ENCODE assay signal across 29 cellular contexts in the genomic region with DNA sequence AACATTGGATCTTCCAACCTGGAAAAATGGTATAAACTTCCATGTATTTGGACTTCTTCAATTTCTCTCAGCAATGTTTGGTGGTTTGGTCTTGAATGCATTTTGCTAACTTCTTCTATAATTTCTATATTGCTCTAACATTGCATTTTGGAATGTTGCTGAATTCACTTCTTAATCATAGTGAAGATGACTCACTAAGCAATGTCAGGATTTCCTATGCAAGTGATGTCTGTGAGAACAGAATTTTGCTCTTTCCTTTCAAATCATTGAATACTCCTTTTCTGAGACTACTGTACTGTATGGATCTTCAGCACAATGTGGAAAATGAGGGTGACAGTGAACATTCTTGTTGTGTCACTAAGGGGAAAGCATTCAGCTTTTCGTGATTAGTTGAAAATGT. TPM values are rescaled to one million over a fixed set of nuclear protein-coding genes. Genes with fewer than 3 reads are reported as not detected.
"Had no signal": no experiment of that assay in that cellular context is flagged by ENCODE, and none has a peak within 500 bp of the region (broad histone marks: within the 10 kb centered on the region; RNA-seq: fewer than 3 reads in every experiment).

No MANE protein-coding gene starts in this region.

- H3K4me2 ChIP-seq: KMS-11 had no signal

- H3K36me3 ChIP-seq: ascending aorta, MG63, Peyer's patch had no signal

- H3K4me3 ChIP-seq: ascending aorta, MG63, Peyer's patch had no signal

- H3K27ac ChIP-seq: ascending aorta, KMS-11, Peyer's patch had no signal

- H3K4me1 ChIP-seq: ascending aorta, Peyer's patch had no signal

- H3K9ac ChIP-seq: KMS-11 had no signal

- H3K27me3 ChIP-seq: ascending aorta, MG63, Peyer's patch had no signal

- DNase-seq: activated CD4-positive, alpha-beta memory T cell treated with anti-CD3 and anti-CD28 coated beads for 36 hours; activated CD4-positive, alpha-beta T cell treated with anti-CD3 and anti-CD28 coated beads, Interleukin-2, amount 10 ng/mL, durations not matched to agents 24 days and 14 days; activated CD4-positive, CD25-positive, alpha-beta regulatory T cell treated with anti-CD3 and anti-CD28 coated beads, Interleukin-2, amount 50 U/mL, for 72 hours; activated CD8-positive, alpha-beta memory T cell treated with anti-CD3 and anti-CD28 coated beads for 24 hours; activated effector memory CD4-positive, alpha-beta T cell treated with anti-CD3 and anti-CD28 coated beads, Interleukin-2, amount 50 U/mL, for 16 hours; activated naive CD4-positive, alpha-beta T cell treated with Interleukin-2 at 50 U/mL for 16 hours; activated naive CD8-positive, alpha-beta T cell treated with anti-CD3 and anti-CD28 coated beads, Interleukin-2, amount 50 U/mL, for 24 hours; activated T-cell treated with anti-CD3 and anti-CD28 coated beads, Interleukin-2, amount 50 U/mL, for 4 hours; amniotic stem cell; cerebellar nuclear complex; MG63; MV-4-11; NCI-H1092 treated with DMSO at 0.1 percent for 48 hours; NCI-H1417 treated with DMSO at 0.1 percent for 48 hours; NCI-H1694; NCI-H2029; NCI-H2107; NCI-H2171 treated with DMSO at 0.1 percent for 48 hours; NCI-H226; NCI-H510A treated with DMSO at 0.1 percent for 48 hours; NCI-H69; NK-92 treated with Interleukin-12 subunit alpha and Interleukin-12 subunit beta, amount 100 ng/mL, for 24 hours; OCI-M1; Peyer's patch; SHP77 treated with DMSO at 0.1 percent for 48 hours had no signal

- ATAC-seq: activated naive CD4-positive, alpha-beta T cell treated with anti-CD3 and anti-CD28 coated beads, Interleukin-2, amount 50 U/mL, for 72 hours; activated naive CD8-positive, alpha-beta T cell treated with anti-CD3 and anti-CD28 coated beads, Interleukin-2, amount 50 U/mL, for 24 hours; activated T-cell treated with anti-CD3 and anti-CD28 coated beads, Interleukin-2, amount 50 U/mL, for 4 hours; WTC11 had no signal

- H3K9me3 ChIP-seq: ascending aorta, MG63, Peyer's patch had no signal

RNA-seq across cellular contexts. Expression of a gene that starts 28.9 kb away (rescaled TPM):
- total RNA-seq: activated CD4-positive, alpha-beta memory T cell treated with anti-CD3 and anti-CD28 coated beads for 36 hours; activated CD4-positive, alpha-beta T cell treated with anti-CD3 and anti-CD28 coated beads, Interleukin-2, amount 10 ng/mL, durations not matched to agents 24 days and 14 days; activated naive CD4-positive, alpha-beta T cell treated with anti-CD3 and anti-CD28 coated beads, Interleukin-2, amount 50 U/mL, for 72 hours; activated T-cell treated with anti-CD3 and anti-CD28 coated beads, Interleukin-2, amount 50 U/mL, for 4 hours; WTC11 had no signal
